In the genomic region with DNA sequence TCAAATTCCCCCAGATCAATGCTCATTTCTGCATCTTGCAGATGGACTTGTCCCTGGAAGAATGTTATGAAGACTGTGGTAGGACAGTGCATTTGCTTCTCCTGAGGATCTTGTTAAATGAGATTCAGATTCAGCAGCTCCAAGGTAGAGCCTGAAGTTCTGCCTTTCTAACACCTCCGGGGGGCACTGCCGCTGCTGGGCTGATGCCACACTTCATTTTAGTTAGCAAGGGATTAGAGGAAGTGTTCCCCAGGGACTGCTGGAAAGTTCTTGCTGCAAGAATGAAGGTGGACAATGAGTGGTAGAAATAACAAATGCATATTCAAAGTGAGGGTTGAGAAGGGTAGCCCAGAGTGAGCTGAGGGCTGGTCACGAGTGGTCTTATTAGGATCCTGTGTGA, we compare ENCODE assay signal across 16 cellular contexts.
DNase-seq lines count a peak whose midpoint lies in the region; ATAC-seq, FAIRE-seq and TF ChIP-seq lines count a peak whose summit lies in the region.
"Had no signal": no experiment of that assay in that cellular context is flagged by ENCODE, and none has a peak within 500 bp of the region (broad histone marks: within the 10 kb centered on the region; RNA-seq: fewer than 3 reads in every experiment).

No MANE protein-coding gene starts in this region.

- H3K27me3 ChIP-seq in SK-N-SH (ENCODE audit: insufficient read depth) (no peaks in the 10 kb centered on the region), small intestine (ENCODE audit: control insufficient read depth in 2 of 2, insufficient read depth in 2 of 2, low read length in 2 of 2) (no peaks in the 10 kb centered on the region)
- H3K27me3 ChIP-seq: BLaER1, tibial nerve had no signal

- no peak overlapping the region for H3K4me3 ChIP-seq in A549
- no peak overlapping the region for H3K4me3 ChIP-seq in SK-N-SH (ENCODE audit: low read depth in 2 of 2, low read length in 1 of 2)
- no peak overlapping the region for H3K4me3 ChIP-seq in small intestine (ENCODE audit: low read depth in 1 of 2, low read length in 2 of 2)
- H3K4me3 ChIP-seq: BLaER1, GM23248, tibial nerve had no signal

- H3K9me2 ChIP-seq in SK-N-SH, result no peaks in the 10 kb centered on the region

- TF ChIP-seq CTCF in A549 (IDR thresholded peaks at IDR 0.05) (0 out of 3 replicates have a peak, but pooled peaks have one; percentile 14), SK-N-SH (IDR thresholded peaks at IDR 0.05) (peak; percentile 29; the same call in 1 of the 2 replicates)

- H3K4me2 ChIP-seq in A549, result no peak overlapping the region
- H3K4me2 ChIP-seq in SK-N-SH, result no peak overlapping the region
- H3K4me2 ChIP-seq: BLaER1 had no signal

- no peak overlapping the region for H2AFZ ChIP-seq in SK-N-SH (ENCODE audit: low read depth)
- H2AFZ ChIP-seq: GM23248 had no signal

- H3K4me1 ChIP-seq in A549 (no peaks in the 10 kb centered on the region), SK-N-SH (ENCODE audit: control insufficient read depth in 1 of 2, insufficient read depth in 2 of 2, low read depth in 1 of 2, low read length in 1 of 2) (no peaks in the 10 kb centered on the region), small intestine (ENCODE audit: control insufficient read depth in 2 of 2, insufficient read depth in 1 of 2, low read depth in 1 of 2, low read length in 1 of 2) (no peaks in the 10 kb centered on the region)
- H3K4me1 ChIP-seq: BLaER1, tibial nerve had no signal

- POLR2A ChIA-PET in A549 (lab: Yijun Ruan, JAX) (no interaction called here), SK-N-SH (lab: Yijun Ruan, JAX) (no interaction called here)

- H3K27ac ChIP-seq in A549 (no peak overlapping the region), SK-N-SH (ENCODE audit: low read depth in 2 of 2, low read length in 1 of 2) (no peak overlapping the region), small intestine (ENCODE audit: low read depth in 1 of 2, low read length in 1 of 2) (no peak overlapping the region)
- H3K27ac ChIP-seq: BLaER1, GM23248, tibial nerve had no signal

- no peak for FAIRE-seq in A549 (lab: Jason Lieb, UNC)
- no peak for FAIRE-seq in small intestine (lab: Jason Lieb, UNC)

- no peak for TF ChIP-seq POLR2A in A549 (IDR thresholded peaks at IDR 0.05; ENCODE audit: low read length)

- ATAC-seq in A549 (no peak), HG03442 (IDR thresholded peaks at IDR 0.05; ENCODE audit: unreplicated experiment) (no peak)
- ATAC-seq: left lobe of liver had no signal

- H4K20me1 ChIP-seq in SK-N-SH (ENCODE audit: insufficient read depth), result no peaks in the 10 kb centered on the region
- H4K20me1 ChIP-seq: BLaER1 had no signal

- DNase-seq in A549 (ENCODE audit: low read depth in 1 of 2, low spot score in 1 of 2) (peak in 1 of 2 experiments; percentile 24), EH (ENCODE audit: low read depth) (peak; percentile 33), SK-N-SH (no peak), iPS DF 19.7 (ENCODE audit: low read depth, low spot score) (peak; percentile 25), amygdala (lab: John Stamatoyannopoulos, UW) (no peak), small intestine (no peak), COR-L47 (lab: John Stamatoyannopoulos, UW) (no peak)
- DNase-seq: activated naive CD4-positive, alpha-beta T cell; glutamatergic neuron; GM23248; naive B cell; NCI-H2107 had no signal

- peak; percentile 26 to 36; a peak in 3 of 5 replicates for TF ChIP-seq RAD21 in A549 (conservative IDR thresholded peaks at IDR 0.05 in 1 of 2, IDR thresholded peaks at IDR 0.05 in 1 of 2)
- peak; percentile 39 for TF ChIP-seq RAD21 in SK-N-SH (IDR thresholded peaks at IDR 0.05; ENCODE audit: low read length)

- H3K79me2 ChIP-seq in SK-N-SH (ENCODE audit: insufficient read depth), result no peaks in the 10 kb centered on the region

- no peaks in the 10 kb centered on the region for H3K9me3 ChIP-seq in A549
- H3K9me3 ChIP-seq in SK-N-SH, result no peaks in the 10 kb centered on the region
- no peaks in the 10 kb centered on the region for H3K9me3 ChIP-seq in small intestine (ENCODE audit: control insufficient read depth, low read depth)
- H3K9me3 ChIP-seq: BLaER1, tibial nerve had no signal

- no peak overlapping the region for H3K9ac ChIP-seq in SK-N-SH
- H3K9ac ChIP-seq: BLaER1, GM23248 had no signal

- no peak for TF ChIP-seq EP300 in A549 (IDR thresholded peaks at IDR 0.05)
- no peak for TF ChIP-seq EP300 in SK-N-SH (IDR thresholded peaks at IDR 0.05; ENCODE audit: borderline replicate concordance in 1 of 2, low read depth in 1 of 2, low read length in 1 of 2)

- CTCF ChIA-PET in A549 (lab: Yijun Ruan, JAX), result interaction anchor here (0.9 kb wide), 2 partner anchors 263 to 266 kb away, joined by 3 read pairs; no protein-coding TSS in a partner anchor
- CTCF ChIA-PET in SK-N-SH (lab: Yijun Ruan, JAX), result interaction anchor here (0.5 to 0.9 kb wide), 2 partner anchors 13 to 28 kb away, joined by 3 to 4 read pairs; no protein-coding TSS in a partner anchor

- WGBS in A549 (ENCODE audit: missing lambda C conversion rate), result 59% methylated on average over 3 of the region's 3 CpGs
- 79% methylated on average over 3 of the region's 3 CpGs for WGBS in SK-N-SH (ENCODE audit: low lambda C conversion rate)
- 66 to 85% (median 80%) methylated on average over 3 of the region's 3 CpGs for WGBS in small intestine, 3 donors

- H3F3A ChIP-seq in SK-N-SH (replicated peaks; ENCODE audit: insufficient read depth), result no peaks in the 10 kb centered on the region

- H3K36me3 ChIP-seq in SK-N-SH (replicated peaks in 1 of 2; ENCODE audit: control insufficient read depth in 1 of 2, insufficient read depth in 2 of 2, low read length in 1 of 2) (no peaks in the 10 kb centered on the region), small intestine (ENCODE audit: control insufficient read depth in 2 of 2, insufficient read depth in 2 of 2, low read length in 2 of 2) (no peaks in the 10 kb centered on the region)
- H3K36me3 ChIP-seq: BLaER1, tibial nerve had no signal

TF ChIP-seq in A549, 52 proteins besides CTCF, POLR2A, EP300 and RAD21:
- TF ChIP-seq, protein P1, sequence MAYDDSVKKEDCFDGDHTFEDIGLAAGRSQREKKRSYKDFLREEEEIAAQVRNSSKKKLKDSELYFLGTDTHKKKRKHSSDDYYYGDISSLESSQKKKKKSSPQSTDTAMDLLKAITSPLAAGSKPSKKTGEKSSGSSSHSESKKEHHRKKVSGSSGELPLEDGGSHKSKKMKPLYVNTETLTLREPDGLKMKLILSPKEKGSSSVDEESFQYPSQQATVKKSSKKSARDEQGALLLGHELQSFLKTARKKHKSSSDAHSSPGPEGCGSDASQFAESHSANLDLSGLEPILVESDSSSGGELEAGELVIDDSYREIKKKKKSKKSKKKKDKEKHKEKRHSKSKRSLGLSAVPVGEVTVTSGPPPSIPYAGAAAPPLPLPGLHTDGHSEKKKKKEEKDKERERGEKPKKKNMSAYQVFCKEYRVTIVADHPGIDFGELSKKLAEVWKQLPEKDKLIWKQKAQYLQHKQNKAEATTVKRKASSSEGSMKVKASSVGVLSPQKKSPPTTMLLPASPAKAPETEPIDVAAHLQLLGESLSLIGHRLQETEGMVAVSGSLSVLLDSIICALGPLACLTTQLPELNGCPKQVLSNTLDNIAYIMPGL (CRISPR knock-in tag; IDR thresholded peaks at IDR 0.05; ENCODE audit: borderline replicate concordance), result no peak
- TF ChIP-seq, protein P2, sequence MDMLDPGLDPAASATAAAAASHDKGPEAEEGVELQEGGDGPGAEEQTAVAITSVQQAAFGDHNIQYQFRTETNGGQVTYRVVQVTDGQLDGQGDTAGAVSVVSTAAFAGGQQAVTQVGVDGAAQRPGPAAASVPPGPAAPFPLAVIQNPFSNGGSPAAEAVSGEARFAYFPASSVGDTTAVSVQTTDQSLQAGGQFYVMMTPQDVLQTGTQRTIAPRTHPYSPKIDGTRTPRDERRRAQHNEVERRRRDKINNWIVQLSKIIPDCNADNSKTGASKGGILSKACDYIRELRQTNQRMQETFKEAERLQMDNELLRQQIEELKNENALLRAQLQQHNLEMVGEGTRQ (IDR thresholded peaks at IDR 0.05), result no peak
- TF ChIP-seq CHD2 (IDR thresholded peaks at IDR 0.05; ENCODE audit: low read length, partially characterized antibody) (no peak), JUN (IDR thresholded peaks at IDR 0.05) (no peak), SMC3 (IDR thresholded peaks at IDR 0.05) (0 out of 3 replicates have a peak, but pooled peaks have one; percentile 17), PHF8 (IDR thresholded peaks at IDR 0.05; ENCODE audit: borderline replicate concordance, low read depth) (no peak)

TF ChIP-seq in SK-N-SH, 30 proteins besides CTCF, POLR2A, EP300 and RAD21:
- TF ChIP-seq TAF1 (IDR thresholded peaks at IDR 0.05; ENCODE audit: borderline replicate concordance, low read depth, low read length) (no peak), SMC3 (IDR thresholded peaks at IDR 0.05; ENCODE audit: low read depth, low read length) (peak; percentile 25)
- TF ChIP-seq, protein P3, sequence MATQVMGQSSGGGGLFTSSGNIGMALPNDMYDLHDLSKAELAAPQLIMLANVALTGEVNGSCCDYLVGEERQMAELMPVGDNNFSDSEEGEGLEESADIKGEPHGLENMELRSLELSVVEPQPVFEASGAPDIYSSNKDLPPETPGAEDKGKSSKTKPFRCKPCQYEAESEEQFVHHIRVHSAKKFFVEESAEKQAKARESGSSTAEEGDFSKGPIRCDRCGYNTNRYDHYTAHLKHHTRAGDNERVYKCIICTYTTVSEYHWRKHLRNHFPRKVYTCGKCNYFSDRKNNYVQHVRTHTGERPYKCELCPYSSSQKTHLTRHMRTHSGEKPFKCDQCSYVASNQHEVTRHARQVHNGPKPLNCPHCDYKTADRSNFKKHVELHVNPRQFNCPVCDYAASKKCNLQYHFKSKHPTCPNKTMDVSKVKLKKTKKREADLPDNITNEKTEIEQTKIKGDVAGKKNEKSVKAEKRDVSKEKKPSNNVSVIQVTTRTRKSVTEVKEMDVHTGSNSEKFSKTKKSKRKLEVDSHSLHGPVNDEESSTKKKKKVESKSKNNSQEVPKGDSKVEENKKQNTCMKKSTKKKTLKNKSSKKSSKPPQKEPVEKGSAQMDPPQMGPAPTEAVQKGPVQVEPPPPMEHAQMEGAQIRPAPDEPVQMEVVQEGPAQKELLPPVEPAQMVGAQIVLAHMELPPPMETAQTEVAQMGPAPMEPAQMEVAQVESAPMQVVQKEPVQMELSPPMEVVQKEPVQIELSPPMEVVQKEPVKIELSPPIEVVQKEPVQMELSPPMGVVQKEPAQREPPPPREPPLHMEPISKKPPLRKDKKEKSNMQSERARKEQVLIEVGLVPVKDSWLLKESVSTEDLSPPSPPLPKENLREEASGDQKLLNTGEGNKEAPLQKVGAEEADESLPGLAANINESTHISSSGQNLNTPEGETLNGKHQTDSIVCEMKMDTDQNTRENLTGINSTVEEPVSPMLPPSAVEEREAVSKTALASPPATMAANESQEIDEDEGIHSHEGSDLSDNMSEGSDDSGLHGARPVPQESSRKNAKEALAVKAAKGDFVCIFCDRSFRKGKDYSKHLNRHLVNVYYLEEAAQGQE (IDR thresholded peaks at IDR 0.05; ENCODE audit: low read depth, low read length), result no peak

Comparison
In these comparisons a context has a peak if more than half of its experiments do, and no peak if none do; other contexts are left out.
1. DNase-seq: peak in EH (single experiment) and iPS DF 19.7 (single experiment); none in SK-N-SH (single experiment), amygdala (0 of 56), small intestine (single experiment) and COR-L47 (single experiment).